In genomic region chr9:132406554-132407122, GRCh38 we compare ENCODE assay signal across 1 cellular context.
A peak's percentile ranks its signal among the peaks of the same experiment; 100 is the strongest.
TF ChIP-seq lines count a peak whose summit lies in the region.

TSS of gene TTF1 (minus strand) at chr9:132406840. CDS start at chr9:132402821, 4,019 bp downstream.

TF ChIP-seq in HEK293, 187 proteins besides CTCF, POLR2A, EP300 and RAD21 (continued from another document and continues in another):
- TF ChIP-seq PATZ1 (tag by site-specific recombination; IDR thresholded peaks at IDR 0.05), result no peak
- 0 out of 2 replicates have a peak, but pooled peaks have one; percentile 19 for TF ChIP-seq REPIN1 (tag by site-specific recombination; IDR thresholded peaks at IDR 0.05; ENCODE audit: low read depth)
- peak; percentile 31; the same call in 1 of the 2 replicates for TF ChIP-seq GLIS1 (tag by site-specific recombination; IDR thresholded peaks at IDR 0.05)
- no peak for TF ChIP-seq ZNF624 (tag by site-specific recombination; IDR thresholded peaks at IDR 0.05)
- TF ChIP-seq ZNF549 (tag by site-specific recombination; IDR thresholded peaks at IDR 0.05), result no peak
- TF ChIP-seq MEIS1 (CRISPR knock-in tag; IDR thresholded peaks at IDR 0.05; ENCODE audit: borderline replicate concordance), result no peak
- TF ChIP-seq ZNF658 (tag by site-specific recombination; IDR thresholded peaks at IDR 0.05), result no peak
- peak; percentile 99 for TF ChIP-seq ZNF518A (tag by site-specific recombination; conservative IDR thresholded peaks at IDR 0.05; ENCODE audit: low read depth)
- TF ChIP-seq ZSCAN5A (tag by site-specific recombination; IDR thresholded peaks at IDR 0.05), result no peak
- no peak for TF ChIP-seq ZBTB10 (tag by site-specific recombination; IDR thresholded peaks at IDR 0.05)
- no peak for TF ChIP-seq ZFP41 (tag by site-specific recombination; IDR thresholded peaks at IDR 0.05; ENCODE audit: borderline replicate concordance)
- TF ChIP-seq ZNF404 (tag by site-specific recombination; IDR thresholded peaks at IDR 0.05), result no peak
- TF ChIP-seq ZNF449 (tag by site-specific recombination; IDR thresholded peaks at IDR 0.05), result no peak
- no peak for TF ChIP-seq ZNF114 (tag by site-specific recombination; IDR thresholded peaks at IDR 0.05)
- no peak for TF ChIP-seq ZNF169 (tag by site-specific recombination; IDR thresholded peaks at IDR 0.05)
- no peak for TF ChIP-seq ZNF501 (tag by site-specific recombination; IDR thresholded peaks at IDR 0.05)
- TF ChIP-seq ZNF174 (tag by site-specific recombination; IDR thresholded peaks at IDR 0.05), result no peak
- TF ChIP-seq OVOL3 (tag by site-specific recombination; IDR thresholded peaks at IDR 0.05), result no peak
- TF ChIP-seq ZNF785 (tag by site-specific recombination; IDR thresholded peaks at IDR 0.05), result no peak
- no peak for TF ChIP-seq ZNF26 (tag by site-specific recombination; IDR thresholded peaks at IDR 0.05)
- TF ChIP-seq ZNF777 (tag by site-specific recombination; IDR thresholded peaks at IDR 0.05; ENCODE audit: borderline replicate concordance), result no peak
- no peak for TF ChIP-seq SALL2 (tag by site-specific recombination; IDR thresholded peaks at IDR 0.05; ENCODE audit: borderline replicate concordance)
- no peak for TF ChIP-seq SCRT2 (tag by site-specific recombination; IDR thresholded peaks at IDR 0.05)
- no peak for TF ChIP-seq FEZF1 (tag by site-specific recombination; IDR thresholded peaks at IDR 0.05)
- no peak for TF ChIP-seq ZNF529 (tag by site-specific recombination; IDR thresholded peaks at IDR 0.05; ENCODE audit: insufficient replicate concordance)
- no peak for TF ChIP-seq ZNF621 (tag by site-specific recombination; IDR thresholded peaks at IDR 0.05)
- TF ChIP-seq BCL11A (tag by site-specific recombination; IDR thresholded peaks at IDR 0.05; ENCODE audit: low read depth), result no peak
- TF ChIP-seq ZNF610 (tag by site-specific recombination; IDR thresholded peaks at IDR 0.05; ENCODE audit: borderline replicate concordance), result no peak
- TF ChIP-seq ZNF513 (tag by site-specific recombination; IDR thresholded peaks at IDR 0.05), result no peak
- TF ChIP-seq ZSCAN23 (tag by site-specific recombination; IDR thresholded peaks at IDR 0.05), result no peak
- TF ChIP-seq ZNF394 (tag by site-specific recombination; IDR thresholded peaks at IDR 0.05; ENCODE audit: borderline replicate concordance), result 0 out of 2 replicates have a peak, but pooled peaks have one; percentile 11
- TF ChIP-seq TRIM28 (IDR thresholded peaks at IDR 0.05; ENCODE audit: borderline replicate concordance, low read length), result no peak
- TF ChIP-seq PRDM6 (tag by site-specific recombination; IDR thresholded peaks at IDR 0.05), result no peak
- no peak for TF ChIP-seq ZNF175 (tag by site-specific recombination; IDR thresholded peaks at IDR 0.05)
- TF ChIP-seq ZXDB (tag by site-specific recombination; IDR thresholded peaks at IDR 0.05), result peak; percentile 59
- no peak for TF ChIP-seq ZNF133 (tag by site-specific recombination; IDR thresholded peaks at IDR 0.05)
- no peak for TF ChIP-seq AEBP2 (tag by site-specific recombination; IDR thresholded peaks at IDR 0.05; ENCODE audit: borderline replicate concordance)
- no peak for TF ChIP-seq ZNF292 (tag by site-specific recombination; IDR thresholded peaks at IDR 0.05; ENCODE audit: borderline replicate concordance, low read depth)
- TF ChIP-seq OSR2 (tag by site-specific recombination; IDR thresholded peaks at IDR 0.05), result peak; percentile 43
- no peak for TF ChIP-seq ZNF140 (tag by site-specific recombination; IDR thresholded peaks at IDR 0.05)
- no peak for TF ChIP-seq ZNF416 (tag by site-specific recombination; IDR thresholded peaks at IDR 0.05)
- no peak for TF ChIP-seq ZNF16 (tag by site-specific recombination; IDR thresholded peaks at IDR 0.05; ENCODE audit: low read depth)
